In genomic region chr4:154779362-154779947, GRCh38 we compare ENCODE assay signal across 9 cellular contexts. TPM values are rescaled to one million over a fixed set of nuclear protein-coding genes. Genes with fewer than 3 reads are reported as not detected.
DNase-seq lines count a peak whose midpoint lies in the region; ATAC-seq and TF ChIP-seq lines count a peak whose summit lies in the region.
"Had no signal": no experiment of that assay in that cellular context is flagged by ENCODE, and none has a peak within 500 bp of the region (broad histone marks: within the 10 kb centered on the region; RNA-seq: fewer than 3 reads in every experiment).

No MANE protein-coding gene starts in this region.

- intact Hi-C loops in esophagus squamous epithelium (cut with DNase I): no loop called here

- H3K27ac ChIP-seq in OCI-LY3 (ENCODE audit: low read length) (no peak overlapping the region), esophagus squamous epithelium (no peak overlapping the region)

- H3K4me3 Mint-ChIP-seq in activated T-cell treated with anti-CD3 and anti-CD28 coated beads, Interleukin-2, amount 50 U/mL, for 24 hours: no peak overlapping the region
- H3K4me3 Mint-ChIP-seq: IgD-negative memory B cell had no signal

- no peaks in the 10 kb centered on the region for H3K9me3 Mint-ChIP-seq in activated T-cell treated with anti-CD3 and anti-CD28 coated beads, Interleukin-2, amount 50 U/mL, for 24 hours

- H3K27me3 Mint-ChIP-seq in activated T-cell treated with anti-CD3 and anti-CD28 coated beads, Interleukin-2, amount 50 U/mL, for 24 hours: peaks cover 26% of the 10 kb centered on the region

- H3K27ac Mint-ChIP-seq in activated T-cell treated with anti-CD3 and anti-CD28 coated beads, Interleukin-2, amount 50 U/mL, for 24 hours: no peak overlapping the region
- H3K27ac Mint-ChIP-seq: IgD-negative memory B cell had no signal

- no peaks in the 10 kb centered on the region for H3K36me3 ChIP-seq in OCI-LY3 (replicated peaks; ENCODE audit: low read depth, low read length)
- no peaks in the 10 kb centered on the region for H3K36me3 ChIP-seq in esophagus squamous epithelium

- H3K27me3 ChIP-seq in OCI-LY3 (ENCODE audit: low read depth, low read length): no peaks in the 10 kb centered on the region
- peaks cover 0 to 15% (median 0%) of the 10 kb centered on the region in 4 donors for H3K27me3 ChIP-seq in esophagus squamous epithelium

- no peak for TF ChIP-seq POLR2A in esophagus squamous epithelium (IDR thresholded peaks at IDR 0.05)

- no peaks in the 10 kb centered on the region for H3K36me3 Mint-ChIP-seq in activated T-cell treated with anti-CD3 and anti-CD28 coated beads, Interleukin-2, amount 50 U/mL, for 24 hours (ENCODE audit: low read depth)

- H3K4me3 ChIP-seq in OCI-LY3 (ENCODE audit: low read length): no peak overlapping the region
- H3K4me3 ChIP-seq in esophagus squamous epithelium: no peak overlapping the region
- H3K4me3 ChIP-seq in retinal pigment epithelial cell (ENCODE audit: low read length): no peak overlapping the region

- H3K9me3 ChIP-seq in OCI-LY3 (ENCODE audit: insufficient read depth, low read length): no peaks in the 10 kb centered on the region
- H3K9me3 ChIP-seq in esophagus squamous epithelium: no peaks in the 10 kb centered on the region

- no peak overlapping the region for H2AFZ ChIP-seq in OCI-LY3 (ENCODE audit: low read depth, low read length)

- no peaks in the 10 kb centered on the region for H3K4me1 Mint-ChIP-seq in activated T-cell treated with anti-CD3 and anti-CD28 coated beads, Interleukin-2, amount 50 U/mL, for 24 hours (ENCODE audit: low read depth)
- H3K4me1 Mint-ChIP-seq: IgD-negative memory B cell had no signal

- no peaks in the 10 kb centered on the region for H4K20me1 ChIP-seq in OCI-LY3 (ENCODE audit: insufficient read depth, low read length)

- no peak for DNase-seq in esophagus squamous epithelium (lab: John Stamatoyannopoulos, UW)
- DNase-seq in retinal pigment epithelial cell (ENCODE audit: low read depth): peak; percentile 6
- no peak for DNase-seq in OCI-M2 (lab: John Stamatoyannopoulos, UW; ENCODE audit: unreplicated experiment)
- no peak for DNase-seq in activated T-cell treated with anti-CD3 and anti-CD28 coated beads, Interleukin-2, amount 50 U/mL, for 24 hours
- DNase-seq in activated T-cell treated with anti-CD3 and anti-CD28 coated beads, Interleukin-2, amount 50 U/mL, for 1 hour: no peak

- peak; percentile 36 for TF ChIP-seq CTCF in GM12873 (IDR thresholded peaks at IDR 0.05; ENCODE audit: insufficient read depth, low read depth, low read length, missing control alignments)
- TF ChIP-seq CTCF in OCI-LY3 (IDR thresholded peaks at IDR 0.05; ENCODE audit: low read depth, low read length): peak; percentile 63
- peak in 5 of 6 experiments; percentile 11 to 59 (median 26) for TF ChIP-seq CTCF in esophagus squamous epithelium (IDR thresholded peaks at IDR 0.05)
- peak; percentile 69 for TF ChIP-seq CTCF in retinal pigment epithelial cell (conservative IDR thresholded peaks at IDR 0.05; ENCODE audit: low read depth, low read length)

- no peak overlapping the region for H3K9ac ChIP-seq in OCI-LY3 (ENCODE audit: low read length)

- no peaks in the 10 kb centered on the region for H3K79me2 ChIP-seq in OCI-LY3 (ENCODE audit: low read length)

- no peak overlapping the region for H3K4me2 ChIP-seq in OCI-LY3 (ENCODE audit: low read length)

- WGBS in esophagus squamous epithelium, 2 donors: 30 to 31% methylated on average over 3 of the region's 3 CpGs

- no peak for ATAC-seq in HG02885 (IDR thresholded peaks at IDR 0.05; ENCODE audit: poor library complexity, unreplicated experiment)

- H3K4me1 ChIP-seq in OCI-LY3 (ENCODE audit: low read length) (no peaks in the 10 kb centered on the region), esophagus squamous epithelium (no peaks in the 10 kb centered on the region)

RNA-seq across cellular contexts. Expression of gene RBM46, which starts 1.6 kb away (rescaled TPM):
- total RNA-seq in esophagus squamous epithelium: not detected

RNA-seq across cellular contexts. Expression of gene LRAT, which starts 35.7 kb away (rescaled TPM):
- under 1 TPM in 3 of 4 donors, not detected in 1; 0.19 to 0.88 (median 0.32) TPM for total RNA-seq in esophagus squamous epithelium
